Comparison of ENCODE assay signal across 16 cellular contexts in genomic region chr4:114423582-114423981, GRCh38.
DNase-seq lines count a peak whose midpoint lies in the region; ATAC-seq, FAIRE-seq and TF ChIP-seq lines count a peak whose summit lies in the region.
"Had no signal": no experiment of that assay in that cellular context is flagged by ENCODE, and none has a peak within 500 bp of the region (broad histone marks: within the 10 kb centered on the region; RNA-seq: fewer than 3 reads in every experiment).

No MANE protein-coding gene starts in this region.

- H3K4me1 Mint-ChIP-seq in T-helper 2 cell treated with Interferon-gamma antibody and Interleukin-4, amounts not matched to agents 5 μg/mL and 100 μg/mL, for 36 hours (ENCODE audit: low read depth), result no peaks in the 10 kb centered on the region
- no peaks in the 10 kb centered on the region for H3K4me1 Mint-ChIP-seq in osteocyte (ENCODE audit: unreplicated experiment)

- no peaks in the 10 kb centered on the region for H3K36me3 ChIP-seq in Karpas-422 (ENCODE audit: insufficient read depth, low read length)
- H3K36me3 ChIP-seq: lower lobe of right lung had no signal

- H3K27me3 Mint-ChIP-seq in T-helper 2 cell treated with Interferon-gamma antibody and Interleukin-4, amounts not matched to agents 5 μg/mL and 100 μg/mL, for 36 hours (ENCODE audit: low read depth), result no peaks in the 10 kb centered on the region
- peaks cover 54% of the 10 kb centered on the region for H3K27me3 Mint-ChIP-seq in osteocyte (ENCODE audit: unreplicated experiment)

- no peaks in the 10 kb centered on the region for H3K9me2 ChIP-seq in Karpas-422 (replicated peaks; ENCODE audit: insufficient read depth, low read length)

- no peak overlapping the region for H2AFZ ChIP-seq in Karpas-422 (ENCODE audit: low read length)

- H3K27ac Mint-ChIP-seq in T-helper 2 cell treated with Interferon-gamma antibody and Interleukin-4, amounts not matched to agents 5 μg/mL and 100 μg/mL, for 36 hours, result no peak overlapping the region
- no peak overlapping the region for H3K27ac Mint-ChIP-seq in osteocyte (ENCODE audit: unreplicated experiment)
- H3K27ac Mint-ChIP-seq: activated T-helper 2 cell treated with anti-CD3 and anti-CD28 coated beads, Interferon-gamma antibody, Interleukin-2, Interleukin-4, amounts not matched to agents 10 μg/mL and 5 μg/mL and 100 μg/mL, durations not matched to agents 14 hours and 24 hours and 36 hours had no signal

- H3K9me3 ChIP-seq in Karpas-422 (ENCODE audit: low read length), result no peaks in the 10 kb centered on the region
- H3K9me3 ChIP-seq: lower lobe of right lung had no signal

- H3K27ac ChIP-seq in Karpas-422 (ENCODE audit: low read length), result no peak overlapping the region
- H3K27ac ChIP-seq: lower lobe of right lung had no signal

- H3K79me2 ChIP-seq in Karpas-422 (ENCODE audit: low read length), result no peaks in the 10 kb centered on the region

- FAIRE-seq in GM12891 (lab: Jason Lieb, UNC), result no peak

- no peaks in the 10 kb centered on the region for H3K9me3 Mint-ChIP-seq in T-helper 2 cell treated with Interferon-gamma antibody and Interleukin-4, amounts not matched to agents 5 μg/mL and 100 μg/mL, for 36 hours
- H3K9me3 Mint-ChIP-seq in osteocyte (ENCODE audit: unreplicated experiment), result peaks cover 6% of the 10 kb centered on the region
- H3K9me3 Mint-ChIP-seq: activated T-helper 2 cell treated with anti-CD3 and anti-CD28 coated beads, Interferon-gamma antibody, Interleukin-2, Interleukin-4, amounts not matched to agents 10 μg/mL and 5 μg/mL and 100 μg/mL, durations not matched to agents 14 hours and 24 hours and 36 hours had no signal

- H3K27me3 ChIP-seq in Karpas-422 (ENCODE audit: low read length), result no peaks in the 10 kb centered on the region

- TF ChIP-seq CTCF in osteocyte (IDR thresholded peaks at IDR 0.05), result no peak

- TF ChIP-seq POLR2A in GM12891 (IDR thresholded peaks at IDR 0.05; ENCODE audit: low read depth, low read length), result no peak

- H3K36me3 Mint-ChIP-seq in T-helper 2 cell treated with Interferon-gamma antibody and Interleukin-4, amounts not matched to agents 5 μg/mL and 100 μg/mL, for 36 hours (ENCODE audit: low read depth), result no peaks in the 10 kb centered on the region
- H3K36me3 Mint-ChIP-seq in osteocyte (ENCODE audit: unreplicated experiment), result no peaks in the 10 kb centered on the region

- H3K4me3 ChIP-seq in Karpas-422 (ENCODE audit: low read length), result no peak overlapping the region
- H3K4me3 ChIP-seq: lower lobe of right lung had no signal

- no peaks in the 10 kb centered on the region for H3K4me1 ChIP-seq in Karpas-422 (ENCODE audit: low read length)
- H3K4me1 ChIP-seq: lower lobe of right lung had no signal

- no peaks in the 10 kb centered on the region for H4K20me1 ChIP-seq in Karpas-422 (ENCODE audit: insufficient read depth, low read depth, low read length)

- no peak overlapping the region for H3K4me3 Mint-ChIP-seq in T-helper 2 cell treated with Interferon-gamma antibody and Interleukin-4, amounts not matched to agents 5 μg/mL and 100 μg/mL, for 36 hours
- no peak overlapping the region for H3K4me3 Mint-ChIP-seq in osteocyte (ENCODE audit: unreplicated experiment)

- no peak overlapping the region for H3K4me2 ChIP-seq in Karpas-422 (ENCODE audit: low read depth, low read length, poor library complexity, severe bottlenecking)

- DNase-seq in GM12891 (ENCODE audit: insufficient read length, low spot score), result no peak
- no peak for DNase-seq in T-helper 2 cell treated with Interferon-gamma antibody and Interleukin-4, amounts not matched to agents 5 μg/mL and 100 μg/mL, for 36 hours (ENCODE audit: low spot score)
- no peak for DNase-seq in osteocyte (ENCODE audit: extremely low spot score, unreplicated experiment)
- no peak for DNase-seq in Karpas-422
- no peak for DNase-seq in NCI-H128 (lab: John Stamatoyannopoulos, UW; ENCODE audit: unreplicated experiment)
- DNase-seq: ACHN; activated CD4-positive, CD25-positive, alpha-beta regulatory T cell; hippocampal formation; lower lobe of right lung; NCI-H187; NK-92 treated with Interleukin-12 subunit alpha and Interleukin-12 subunit beta, amount 100 ng/mL, for 24 hours; stimulated activated CD4-positive, alpha-beta T cell treated with anti-CD3 and anti-CD28 coated beads, Interleukin-12 subunit alpha, Interleukin-12 subunit beta, amount 100 ng/mL, for 4 hours had no signal

- no peak overlapping the region for H3K9ac ChIP-seq in Karpas-422 (ENCODE audit: low read length)

- ATAC-seq in GM19351 (IDR thresholded peaks at IDR 0.05; ENCODE audit: unreplicated experiment), result peak; percentile 99
- ATAC-seq in HG02642 (IDR thresholded peaks at IDR 0.05; ENCODE audit: poor library complexity, unreplicated experiment), result peak; percentile 91
- ATAC-seq in HG03280 (IDR thresholded peaks at IDR 0.05; ENCODE audit: unreplicated experiment), result peak; percentile 97
- ATAC-seq: lower lobe of right lung had no signal

TF ChIP-seq in GM12891, 5 proteins besides CTCF, POLR2A, EP300 and RAD21:
- TF ChIP-seq PAX5 (IDR thresholded peaks at IDR 0.05; ENCODE audit: insufficient read depth, low read length, severe bottlenecking), result no peak
- TF ChIP-seq TAF1 (IDR thresholded peaks at IDR 0.05; ENCODE audit: low read depth, low read length), result no peak
- TF ChIP-seq POU2F2 (IDR thresholded peaks at IDR 0.05; ENCODE audit: low read depth, low read length), result 0 out of 2 replicates have a peak, but pooled peaks have one; percentile 51
